ENCODE assay signal across 33 cellular contexts in genomic region chr4:2094545-2094944, GRCh38. TPM values are rescaled to one million over a fixed set of nuclear protein-coding genes. Genes with fewer than 3 reads are reported as not detected.
"Had no signal": no experiment of that assay in that cellular context is flagged by ENCODE, and none has a peak within 500 bp of the region (broad histone marks: within the 10 kb centered on the region; RNA-seq: fewer than 3 reads in every experiment).

No MANE protein-coding gene starts in this region.

- H3K4me1 Mint-ChIP-seq: activated CD4-positive, alpha-beta memory T cell treated with anti-CD3 and anti-CD28 coated beads, Interleukin-2, amount 10 ng/mL, durations not matched to agents 7 days and 5 days; activated CD4-positive, alpha-beta T cell treated with anti-CD3 and anti-CD28 coated beads for 36 hours; activated CD8-positive, alpha-beta memory T cell treated with anti-CD3 and anti-CD28 coated beads, Interleukin-2, amount 10 ng/mL, durations not matched to agents 7 days and 5 days; activated naive CD4-positive, alpha-beta T cell treated with anti-CD3 and anti-CD28 coated beads, Interleukin-2, amount 10 ng/mL, durations not matched to agents 7 days and 5 days; activated naive CD8-positive, alpha-beta T cell treated with anti-CD3 and anti-CD28 coated beads, Interleukin-2, amount 50 U/mL, for 24 hours; IgD-negative memory B cell; WTC11 had no signal

- H3K9ac ChIP-seq: SK-N-SH had no signal

- H3K4me1 ChIP-seq: Peyer's patch, SJSA1 had no signal

- H3K27me3 ChIP-seq: cardiac muscle cell, Peyer's patch, SJSA1 had no signal

- FAIRE-seq: TTC549 had no signal

- H3K9me3 Mint-ChIP-seq: activated CD4-positive, alpha-beta memory T cell treated with anti-CD3 and anti-CD28 coated beads, Interleukin-2, amount 10 ng/mL, durations not matched to agents 7 days and 5 days had no signal

- H3K27me3 Mint-ChIP-seq: activated naive CD8-positive, alpha-beta T cell had no signal

- H3K4me3 ChIP-seq: cardiac muscle cell, Peyer's patch, SJSA1 had no signal

- H3K4me3 Mint-ChIP-seq: activated CD4-positive, alpha-beta memory T cell treated with anti-CD3 and anti-CD28 coated beads, Interleukin-2, amount 10 ng/mL, durations not matched to agents 7 days and 5 days; activated CD4-positive, alpha-beta T cell treated with anti-CD3 and anti-CD28 coated beads for 36 hours; activated CD8-positive, alpha-beta memory T cell treated with anti-CD3 and anti-CD28 coated beads, Interleukin-2, amount 10 ng/mL, durations not matched to agents 7 days and 5 days; activated naive CD4-positive, alpha-beta T cell treated with anti-CD3 and anti-CD28 coated beads, Interleukin-2, amount 10 ng/mL, durations not matched to agents 7 days and 5 days; activated naive CD8-positive, alpha-beta T cell; activated naive CD8-positive, alpha-beta T cell treated with anti-CD3 and anti-CD28 coated beads, Interleukin-2, amount 50 U/mL, for 24 hours; IgD-negative memory B cell; T-helper 1 cell treated with Interleukin-12 subunit alpha and Interleukin-12 subunit beta and Interleukin-4 antibody, amounts not matched to agents 30 μg/mL and 1 μg/mL, for 36 hours; T-helper 2 cell treated with Interferon-gamma antibody and Interleukin-4, amounts not matched to agents 5 μg/mL and 100 μg/mL, for 36 hours; WTC11 had no signal

- H3K27ac ChIP-seq: brain microvascular endothelial cell, cardiac muscle cell, Peyer's patch, SJSA1 had no signal

- H3K9me3 ChIP-seq: SJSA1, SK-N-SH had no signal

- H3K27ac Mint-ChIP-seq: activated CD4-positive, alpha-beta memory T cell treated with anti-CD3 and anti-CD28 coated beads, Interleukin-2, amount 10 ng/mL, durations not matched to agents 7 days and 5 days; activated CD4-positive, alpha-beta T cell treated with anti-CD3 and anti-CD28 coated beads for 36 hours; activated CD8-positive, alpha-beta memory T cell treated with anti-CD3 and anti-CD28 coated beads, Interleukin-2, amount 10 ng/mL, durations not matched to agents 7 days and 5 days; activated naive CD4-positive, alpha-beta T cell treated with anti-CD3 and anti-CD28 coated beads, Interleukin-2, amount 10 ng/mL, durations not matched to agents 7 days and 5 days; activated naive CD8-positive, alpha-beta T cell; activated naive CD8-positive, alpha-beta T cell treated with anti-CD3 and anti-CD28 coated beads, Interleukin-2, amount 50 U/mL, for 24 hours; T-helper 1 cell treated with Interleukin-12 subunit alpha and Interleukin-12 subunit beta and Interleukin-4 antibody, amounts not matched to agents 30 μg/mL and 1 μg/mL, for 36 hours; T-helper 2 cell treated with Interferon-gamma antibody and Interleukin-4, amounts not matched to agents 5 μg/mL and 100 μg/mL, for 36 hours; WTC11 had no signal

- H3K4me2 ChIP-seq: SK-N-SH had no signal

- H3K36me3 ChIP-seq: brain microvascular endothelial cell, cardiac muscle cell, Peyer's patch, SJSA1 had no signal

- ATAC-seq: activated CD4-positive, alpha-beta T cell treated with anti-CD3 and anti-CD28 coated beads for 36 hours; activated CD4-positive, CD25-positive, alpha-beta regulatory T cell treated with anti-CD3 and anti-CD28 coated beads, Interleukin-2, amount 50 U/mL, for 24 hours; activated CD8-positive, alpha-beta memory T cell treated with anti-CD3 and anti-CD28 coated beads, Interleukin-2, amount 10 ng/mL, durations not matched to agents 7 days and 5 days; activated naive CD8-positive, alpha-beta T cell treated with anti-CD3 and anti-CD28 coated beads, Interleukin-2, amount 50 U/mL, for 24 hours; PC-3; WTC11 had no signal

- DNase-seq: activated CD4-positive, alpha-beta memory T cell treated with anti-CD3 and anti-CD28 coated beads, Interleukin-2, amount 10 ng/mL, durations not matched to agents 7 days and 5 days; activated CD4-positive, alpha-beta T cell treated with anti-CD3 and anti-CD28 coated beads for 36 hours; activated CD4-positive, alpha-beta T cell treated with anti-CD3 and anti-CD28 coated beads, Interleukin-2, amount 50 U/mL, for 1 hour; activated CD8-positive, alpha-beta memory T cell treated with anti-CD3 and anti-CD28 coated beads, Interleukin-2, amount 10 ng/mL, durations not matched to agents 7 days and 5 days; activated CD8-positive, alpha-beta memory T cell treated with anti-CD3 and anti-CD28 coated beads, Interleukin-2, amount 50 U/mL, for 48 hours; activated effector memory CD4-positive, alpha-beta T cell treated with Interleukin-2 at 50 U/mL for 16 hours; activated naive CD8-positive, alpha-beta T cell treated with anti-CD3 and anti-CD28 coated beads, Interleukin-2, amount 50 U/mL, for 24 hours; activated T-cell treated with anti-CD3 and anti-CD28 coated beads, Interleukin-2, amount 50 U/mL, for 48 hours; anterior cingulate cortex; brain microvascular endothelial cell; Karpas-422; KBM-7; NCI-H1105; NCI-H1417 treated with DMSO at 0.1 percent for 48 hours; NCI-H1930; NCI-H2081 treated with DMSO at 0.1 percent for 48 hours; NCI-H345; NCI-H524 treated with DMSO at 0.1 percent for 48 hours; PC-3; Peyer's patch; RPMI8226; SHP77 treated with DMSO at 0.1 percent for 48 hours; SK-N-SH had no signal

RNA-seq across cellular contexts. Expression of gene NAT8L, which starts 35.4 kb away (rescaled TPM):
- total RNA-seq: SJSA1 had no signal
- polyA plus RNA-seq: IgD-negative memory B cell had no signal
